In the genomic region with DNA sequence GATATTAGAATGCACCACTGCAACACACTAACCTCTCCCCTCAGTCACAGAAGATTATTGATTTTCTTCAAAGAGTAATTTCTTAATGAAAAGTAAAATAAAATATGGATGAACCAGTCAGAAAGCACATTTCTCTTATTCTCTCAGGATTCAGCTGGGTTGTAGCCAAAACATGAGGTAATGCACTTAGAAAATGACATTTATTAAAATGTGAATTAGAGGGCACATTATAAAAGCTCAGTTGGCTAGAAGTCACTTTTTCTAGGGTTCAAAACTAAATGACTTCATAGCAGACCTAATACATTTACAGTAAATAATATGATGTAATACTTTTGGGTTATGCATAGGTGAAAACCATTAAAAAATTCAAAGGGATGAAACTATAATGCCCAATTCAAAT, we compare ENCODE assay signal across 30 cellular contexts.
"Had no signal": no experiment of that assay in that cellular context is flagged by ENCODE, and none has a peak within 500 bp of the region (broad histone marks: within the 10 kb centered on the region; RNA-seq: fewer than 3 reads in every experiment).

No MANE protein-coding gene starts in this region.

- ATAC-seq: left cardiac atrium; left lung; lower lobe of right lung; naive thymus-derived CD8-positive, alpha-beta T cell; pancreas; right cardiac atrium; sciatic nerve; stimulated activated naive B cell treated with anti-CD40 and anti-IgM and Interleukin-4, amounts not matched to agents 10 μg/mL and 1 μg/mL and 100 μg/mL, for 72 hours; stimulated activated naive CD8-positive, alpha-beta T cell treated with anti-CD3 and anti-CD28 coated beads, Interleukin-15, Interleukin-2, amounts not matched to agents 100 U/mL and 50 U/mL, for 24 hours had no signal

- FAIRE-seq: keratinocyte, pancreas had no signal

- DNase-seq: kidney glomerular epithelial cell; left cardiac atrium; left lung; lower lobe of right lung; mammary epithelial cell; mesenchymal stem cell; naive thymus-derived CD8-positive, alpha-beta T cell; nucleus accumbens; pancreas; posterior cingulate gyrus; retina; right cardiac atrium; stimulated activated CD4-positive, alpha-beta T cell treated with anti-CD3 and anti-CD28 coated beads, Interleukin-12 subunit alpha, Interleukin-12 subunit beta, amount 100 ng/mL, for 4 hours; stimulated activated CD4-positive, alpha-beta T cell treated with anti-CD3 and anti-CD28 coated beads, Interleukin-15, amount 100 ng/mL, for 24 hours; stimulated activated CD4-positive, alpha-beta T cell treated with anti-CD3 and anti-CD28 coated beads, Interleukin-2, amount 100 ng/mL, for 24 hours; stimulated activated CD4-positive, alpha-beta T cell treated with anti-CD3 and anti-CD28 coated beads, Interleukin-4, amount 100 ng/mL, for 1 hour; stimulated activated naive B cell treated with anti-CD40 and anti-IgM and Interleukin-4, amounts not matched to agents 10 μg/mL and 1 μg/mL and 100 μg/mL, for 72 hours; stimulated activated naive CD8-positive, alpha-beta T cell treated with anti-CD3 and anti-CD28 coated beads, Interleukin-15, Interleukin-2, amounts not matched to agents 100 U/mL and 50 U/mL, for 24 hours; stomach; testis; thyroid gland; transverse colon; upper lobe of left lung had no signal

- H3K9me3 ChIP-seq: left lung, lower lobe of right lung, pancreas, prostate gland, stomach, testis, thyroid gland, transverse colon, upper lobe of left lung, vagina had no signal

- H3K4me1 ChIP-seq: left lung, lower lobe of right lung, pancreas, prostate gland, stomach, testis, thyroid gland, transverse colon, upper lobe of left lung, vagina had no signal

- H3K36me3 Mint-ChIP-seq: stimulated activated naive B cell treated with anti-CD40 and anti-IgM and Interleukin-4, amounts not matched to agents 10 μg/mL and 1 μg/mL and 100 μg/mL, for 72 hours had no signal

- H3K4me1 Mint-ChIP-seq: nephron; neural crest cell; stimulated activated naive B cell treated with anti-CD40 and anti-IgM and Interleukin-4, amounts not matched to agents 10 μg/mL and 1 μg/mL and 100 μg/mL, for 72 hours had no signal

- H3K27ac ChIP-seq: left lung, lower lobe of right lung, pancreas, prostate gland, skin epidermis, stomach, testis, thyroid gland, transverse colon, upper lobe of left lung, vagina had no signal

- H3K36me3 ChIP-seq: left lung, lower lobe of right lung, pancreas, prostate gland, stomach, thyroid gland, transverse colon, upper lobe of left lung, vagina had no signal

- H3K4me3 Mint-ChIP-seq: naive thymus-derived CD8-positive, alpha-beta T cell; nephron; neural crest cell; stimulated activated naive B cell treated with anti-CD40 and anti-IgM and Interleukin-4, amounts not matched to agents 10 μg/mL and 1 μg/mL and 100 μg/mL, for 72 hours had no signal

- H3K27ac Mint-ChIP-seq: naive thymus-derived CD8-positive, alpha-beta T cell; nephron; stimulated activated naive B cell treated with anti-CD40 and anti-IgM and Interleukin-4, amounts not matched to agents 10 μg/mL and 1 μg/mL and 100 μg/mL, for 72 hours had no signal

- H3K4me3 ChIP-seq: left lung, lower lobe of right lung, pancreas, prostate gland, skin epidermis, stomach, testis, thyroid gland, transverse colon, upper lobe of left lung, vagina had no signal

- H3K27me3 ChIP-seq: left lung, pancreas, stomach, testis, thyroid gland, transverse colon, upper lobe of left lung, vagina had no signal
